ENCODE assay signal across 21 cellular contexts in the genomic region with DNA sequence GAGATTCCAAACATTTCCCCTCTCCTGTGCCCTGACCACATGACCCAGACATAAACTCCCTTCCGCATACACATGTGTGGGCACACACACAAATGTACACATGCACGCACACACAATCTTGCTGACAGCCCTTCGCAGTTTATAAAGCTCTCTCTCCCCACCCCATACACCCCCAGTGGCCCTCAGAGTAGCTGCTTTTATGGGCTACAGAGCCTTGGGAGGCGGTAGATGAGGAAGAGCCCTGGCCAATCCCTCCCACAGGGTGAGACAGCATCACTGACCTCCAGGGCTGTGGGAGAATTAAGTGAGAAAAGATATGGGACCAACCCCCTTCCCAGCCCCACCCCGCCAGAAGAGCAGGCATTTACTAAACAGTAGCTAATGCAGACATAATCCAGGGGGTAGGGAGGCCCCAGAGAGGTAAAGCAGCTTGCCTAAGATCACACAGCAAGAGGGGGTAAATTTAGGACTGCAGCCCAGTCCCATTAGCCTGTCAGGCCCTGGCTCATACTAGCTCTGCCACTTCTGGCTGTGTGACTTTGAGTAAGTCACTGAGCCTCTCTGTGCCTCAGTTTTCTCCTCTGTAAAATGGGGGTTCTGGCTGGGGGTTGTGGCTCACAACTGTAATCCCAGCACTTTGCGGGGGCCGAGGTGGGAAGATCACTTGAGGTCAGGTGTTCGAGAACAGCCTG. TPM values are rescaled to one million over a fixed set of nuclear protein-coding genes. Genes with fewer than 3 reads are reported as not detected.
DNase-seq lines count a peak whose midpoint lies in the region; ATAC-seq, FAIRE-seq and TF ChIP-seq lines count a peak whose summit lies in the region.
"Had no signal": no experiment of that assay in that cellular context is flagged by ENCODE, and none has a peak within 500 bp of the region (broad histone marks: within the 10 kb centered on the region; RNA-seq: fewer than 3 reads in every experiment).

No MANE protein-coding gene starts in this region.

- H3K79me2 ChIP-seq in H1 (ENCODE audit: control insufficient read depth in 1 of 2, insufficient read depth in 2 of 2, low read length in 2 of 2), result peaks cover 0 to 8% of the 10 kb centered on the region in 2 experiments; a peak in 1 of 4 replicates
- H3K79me2 ChIP-seq in mesendoderm (ENCODE audit: control insufficient read depth, insufficient read depth, low read length), result peaks cover 2% of the 10 kb centered on the region

- no peak overlapping the region for H4K5ac ChIP-seq in H1 (ENCODE audit: insufficient read length, low read depth, low read length)
- no peak overlapping the region for H4K5ac ChIP-seq in mesendoderm (ENCODE audit: low read length)

- H2AK5ac ChIP-seq in H1 (ENCODE audit: low read depth, low read length), result no peak overlapping the region
- peak overlapping the region; percentile 89 for H2AK5ac ChIP-seq in mesendoderm (ENCODE audit: low read length)

- no peak overlapping the region for H3K9ac ChIP-seq in H1 (replicated peaks in 1 of 4; ENCODE audit: extremely low read depth in 1 of 4, low read depth in 3 of 4, low read length in 3 of 4)
- H3K9ac ChIP-seq in mesendoderm (ENCODE audit: low read length), result no peak overlapping the region

- WGBS in H1 (ENCODE audit: extremely low coverage in 1 of 2, insufficient coverage in 1 of 2, insufficient read length in 1 of 2, insufficient replicate concordance in 2 of 2, low coverage in 1 of 2, low lambda C conversion rate in 2 of 2, missing lambda C conversion rate in 1 of 2), 2 experiments, result 88% methylated on average over 8 of the region's 8 CpGs; no CpG with 5 or more reads in 1 of the 2 experiments
- no CpG with 5 or more reads among the region's 8 CpGs for WGBS in mesendoderm (ENCODE audit: extremely low coverage, insufficient coverage, low lambda C conversion rate)
- WGBS in tibial nerve, 2 donors, result 66 to 68% methylated on average over 8 of the region's 8 CpGs

- POLR2A ChIA-PET in H1 (lab: Charles Lee; ENCODE audit: partially characterized antibody), result interaction anchor here (0.7 to 4.4 kb wide), 6 partner anchors 12 to 161 kb away, joined by 3 to 30 read pairs (median 4); no protein-coding TSS in a partner anchor

- no peak for TF ChIP-seq EP300 in H1 (IDR thresholded peaks at IDR 0.05; ENCODE audit: borderline replicate concordance in 1 of 2, low read depth in 2 of 2, low read length in 2 of 2)
- no peak for TF ChIP-seq EP300 in tibial nerve (IDR thresholded peaks at IDR 0.05)

- H3K27me3 ChIP-seq in H1 (replicated peaks in 1 of 4; ENCODE audit: control insufficient read depth in 3 of 4, extremely low read depth in 1 of 4, insufficient read depth in 3 of 4, low read length in 3 of 4) (peaks cover 0 to 16% (median 10%) of the 10 kb centered on the region in 4 experiments; a peak in 4 of 7 replicates), mesendoderm (ENCODE audit: insufficient read depth, low read length, poor library complexity) (no peaks in the 10 kb centered on the region), tibial nerve (no peaks in the 10 kb centered on the region)

- H3K23ac ChIP-seq in H1 (ENCODE audit: insufficient read length), result no peak overlapping the region
- H3K23ac ChIP-seq in mesendoderm (ENCODE audit: low read length), result no peak overlapping the region

- TF ChIP-seq POLR2A in H1 (IDR thresholded peaks at IDR 0.05; ENCODE audit: control extremely low read depth in 1 of 2, low read depth in 2 of 2, low read length in 2 of 2) (no peak), tibial nerve (IDR thresholded peaks at IDR 0.05) (no peak)

- TF ChIP-seq RAD21 in H1 (IDR thresholded peaks at IDR 0.05 in 1 of 2, conservative IDR thresholded peaks at IDR 0.05 in 1 of 2; ENCODE audit: low read depth in 2 of 2, low read length in 2 of 2), result no peak

- H3K36me3 ChIP-seq in H1 (ENCODE audit: control insufficient read depth in 2 of 4, insufficient read depth in 4 of 4, low read length in 3 of 4) (no peaks in the 10 kb centered on the region), mesendoderm (ENCODE audit: control insufficient read depth, insufficient read depth, low read length) (no peaks in the 10 kb centered on the region), tibial nerve (no peaks in the 10 kb centered on the region)

- H3K27ac ChIP-seq in H1 (ENCODE audit: low read depth, low read length) (0 out of 2 replicates have a peak overlapping the region, but pooled peaks have one; percentile 10), mesendoderm (ENCODE audit: low read depth, low read length) (peak overlapping the region; percentile 1), tibial nerve (peak overlapping the region; percentile 33 to 88 (median 78))
- H3K27ac ChIP-seq: 22Rv1 had no signal

- H3K18ac ChIP-seq in H1 (ENCODE audit: extremely low read depth, low read length), result no peak overlapping the region
- no peak overlapping the region for H3K18ac ChIP-seq in mesendoderm (ENCODE audit: low read length)

- H3K4me1 ChIP-seq in H1 (replicated peaks in 1 of 4; ENCODE audit: control insufficient read depth in 3 of 4, insufficient read depth in 4 of 4, low read length in 3 of 4), result peaks cover 7 to 30% (median 16%) of the 10 kb centered on the region in 4 experiments
- H3K4me1 ChIP-seq in mesendoderm (ENCODE audit: control insufficient read depth, low read depth, low read length), result peaks cover 18% of the 10 kb centered on the region
- peaks cover 0 to 94% (median 33%) of the 10 kb centered on the region in 4 donors for H3K4me1 ChIP-seq in tibial nerve

- H3K4me2 ChIP-seq in H1 (ENCODE audit: insufficient read depth in 1 of 2, low read depth in 2 of 2, low read length in 2 of 2) (no peak overlapping the region), mesendoderm (ENCODE audit: low read length) (no peak overlapping the region)

- H2BK120ac ChIP-seq in H1 (replicated peaks; ENCODE audit: low read depth, low read length), result no peak overlapping the region
- no peak overlapping the region for H2BK120ac ChIP-seq in mesendoderm (ENCODE audit: low read depth, low read length)

- H2BK15ac ChIP-seq in H1 (ENCODE audit: low read length) (peak overlapping the region; percentile 74; the same call in 1 of the 2 replicates), mesendoderm (replicated peaks; ENCODE audit: low read depth) (no peak overlapping the region)

- peaks cover 7% of the 10 kb centered on the region; the same call in 1 of the 2 replicates for H3K23me2 ChIP-seq in H1 (ENCODE audit: low read depth, low read length)

- H4K20me1 ChIP-seq in H1 (replicated peaks in 1 of 2; ENCODE audit: control insufficient read depth in 1 of 2, insufficient read depth in 2 of 2, low read length in 2 of 2), result peaks cover 13 to 20% of the 10 kb centered on the region in 2 experiments

- H3K56ac ChIP-seq in H1 (replicated peaks; ENCODE audit: insufficient read length, low read depth, low read length) (no peak overlapping the region), mesendoderm (ENCODE audit: low read length) (peak overlapping the region; percentile 62)

- H2BK12ac ChIP-seq in H1 (ENCODE audit: low read depth, low read length), result no peak overlapping the region

- CTCF ChIA-PET in H1 (lab: Charles Lee; ENCODE audit: partially characterized antibody), result interaction anchor here (0.8 to 13.1 kb wide), 15 partner anchors 16 to 184 kb away, joined by 3 to 164 read pairs (median 4); no protein-coding TSS in a partner anchor

- DNase-seq in DMS 273 (lab: John Stamatoyannopoulos, UW; ENCODE audit: unreplicated experiment) (peak; percentile 35), DMS 273 treated with DMSO at 0.1 percent for 48 hours (lab: John Stamatoyannopoulos, UW) (no peak), H1 (ENCODE audit: low read depth in 1 of 2, low spot score in 2 of 2) (no peak), mesendoderm (peak; percentile 63), tibial nerve (ENCODE audit: low spot score in 2 of 2) (no peak), NCI-H187 treated with DMSO at 0.1 percent for 48 hours (lab: John Stamatoyannopoulos, UW) (no peak)
- DNase-seq: activated CD4-positive, alpha-beta T cell treated with anti-CD3 and anti-CD28 coated beads for 48 hours; activated T-cell treated with anti-CD3 and anti-CD28 coated beads, Interleukin-2, amount 50 U/mL, for 1 hour; amniotic stem cell; CD4-positive, alpha-beta memory T cell; foreskin melanocyte; HCEC 1CT; immature natural killer cell; NCI-H1092; NCI-H446; stimulated activated naive CD8-positive, alpha-beta T cell treated with anti-CD3 and anti-CD28 coated beads, Interleukin-15, Interleukin-2, amounts not matched to agents 100 U/mL and 50 U/mL, for 24 hours; T-helper 1 cell had no signal

- TF ChIP-seq CTCF in H1 (IDR thresholded peaks at IDR 0.05; ENCODE audit: control extremely low read depth in 1 of 3, insufficient read depth in 1 of 3, low read depth in 1 of 3, low read length in 3 of 3), result no peak
- no peak for TF ChIP-seq CTCF in tibial nerve (IDR thresholded peaks at IDR 0.05)

- H2BK20ac ChIP-seq in H1 (ENCODE audit: low read length), result no peak overlapping the region

- H3K9me3 ChIP-seq in H1 (ENCODE audit: insufficient read depth in 2 of 2, low read depth in 1 of 2, low read length in 1 of 2) (no peaks in the 10 kb centered on the region), tibial nerve (no peaks in the 10 kb centered on the region)

- H3K14ac ChIP-seq in H1 (ENCODE audit: insufficient read length), result no peak overlapping the region

- no peak for FAIRE-seq in H1 (lab: Jason Lieb, UNC)
- FAIRE-seq: GM18507 had no signal

- no peak overlapping the region for H2AFZ ChIP-seq in H1 (ENCODE audit: low read length)

- no peak overlapping the region for H3K4me3 ChIP-seq in H1 (ENCODE audit: extremely low read depth in 1 of 4, insufficient read depth in 2 of 4, low read depth in 3 of 4, low read length in 4 of 4)
- H3K4me3 ChIP-seq in mesendoderm (ENCODE audit: low read length), result no peak overlapping the region
- no peak overlapping the region for H3K4me3 ChIP-seq in tibial nerve

- no peak overlapping the region for H3K4ac ChIP-seq in H1 (replicated peaks; ENCODE audit: insufficient read length, low read depth, low read length)
- H3K4ac ChIP-seq in mesendoderm (ENCODE audit: low read depth, low read length), result no peak overlapping the region

- H2BK5ac ChIP-seq in H1 (ENCODE audit: low read depth, low read length) (peak overlapping the region; percentile 18; the same call in 1 of the 2 replicates), mesendoderm (ENCODE audit: low read length) (no peak overlapping the region)

- ATAC-seq in GM21529 (IDR thresholded peaks at IDR 0.05; ENCODE audit: unreplicated experiment), result no peak
- ATAC-seq in HG02885 (IDR thresholded peaks at IDR 0.05; ENCODE audit: poor library complexity, unreplicated experiment), result no peak
- ATAC-seq: stimulated activated naive CD8-positive, alpha-beta T cell treated with anti-CD3 and anti-CD28 coated beads, Interleukin-15, Interleukin-2, amounts not matched to agents 100 U/mL and 50 U/mL, for 24 hours had no signal

- H3K79me1 ChIP-seq in H1 (ENCODE audit: low read depth, low read length) (peaks cover 7% of the 10 kb centered on the region), mesendoderm (ENCODE audit: low read length) (peaks cover 9% of the 10 kb centered on the region)

- H4K8ac ChIP-seq in H1 (ENCODE audit: extremely low read depth, insufficient read depth, low read length), result no peak overlapping the region
- no peak overlapping the region for H4K8ac ChIP-seq in mesendoderm (ENCODE audit: low read depth, low read length)

- H4K91ac ChIP-seq in H1 (replicated peaks; ENCODE audit: insufficient read length, low read length), result no peak overlapping the region

RNA-seq across cellular contexts. Expression of gene SDC3, which starts 5.1 kb away (rescaled TPM):
- total RNA-seq in H1 (2021; fragmentation: NEBNext Ultra II Directional; extraction: Animal tissue kit (Norgen Biotek cat#: 25700)), result 26.8 and 27.0 TPM in 2 replicates
- polyA plus RNA-seq in H1 (2011; rRNA removed), result 7.0 and 12.7 TPM in 2 replicates
- 8.1 TPM for polyA plus RNA-seq in H1 (2011; cell fraction: cytosol; rRNA removed)
- polyA plus RNA-seq in H1 (2011; cell fraction: nucleus; rRNA removed), result 18.5 TPM
- polyA plus RNA-seq in H1 (2012, experiment 1 of 2), result 17.6 to 28.5 TPM (median 21.8 TPM) in 4 replicates
- 15.0 TPM for polyA plus RNA-seq in H1 (2012, experiment 2 of 2)
- 32.4 TPM for polyA plus RNA-seq in H1 (2013, experiment 1 of 2)
- polyA plus RNA-seq in H1 (2013, experiment 2 of 2), result 33.1 TPM
- 8.2 and 9.3 TPM in 2 replicates for polyA minus RNA-seq in H1 (2011; rRNA and poly(A)+ RNA removed)
- 15.2 TPM for polyA minus RNA-seq in H1 (2011; cell fraction: cytosol; rRNA and poly(A)+ RNA removed)
- polyA minus RNA-seq in H1 (2011; cell fraction: nucleus; rRNA and poly(A)+ RNA removed), result 12.0 TPM
- 18.5 TPM for polyA plus RNA-seq in mesendoderm (2013, experiment 1 of 2)
- polyA plus RNA-seq in mesendoderm (2013, experiment 2 of 2), result 20.4 TPM
- 10 to 100 TPM; 47.1 to 78.9 (median 64.2) TPM for total RNA-seq in tibial nerve
- polyA plus RNA-seq: CD4-positive, alpha-beta memory T cell; immature natural killer cell had no signal

Comparison
In these comparisons a context has a peak if more than half of its experiments do, and no peak if none do; other contexts are left out.
1. DNase-seq: peak in DMS 273 (single experiment) and mesendoderm (single experiment); none in DMS 273 treated with DMSO at 0.1 percent for 48 hours (single experiment), H1 (0 of 2), tibial nerve (0 of 2) and NCI-H187 treated with DMSO at 0.1 percent for 48 hours (single experiment).
2. H3K27ac ChIP-seq: peak in every context shown above with its lines; median percentile 78 in tibial nerve; 10 in H1; 1 in mesendoderm.